ENCODE assay signal across 15 cellular contexts in genomic region chr11:57729479-57729878, GRCh38. TPM values are rescaled to one million over a fixed set of nuclear protein-coding genes. Genes with fewer than 3 reads are reported as not detected.
"Had no signal": no experiment of that assay in that cellular context is flagged by ENCODE, and none has a peak within 500 bp of the region (broad histone marks: within the 10 kb centered on the region; RNA-seq: fewer than 3 reads in every experiment).

No MANE protein-coding gene starts in this region.

- DNase-seq: activated gamma-delta T cell treated with Interleukin-2 at 50 U/mL for 16 hours; activated naive CD8-positive, alpha-beta T cell treated with anti-CD3 and anti-CD28 coated beads for 36 hours; activated T-cell treated with anti-CD3 and anti-CD28 coated beads, Interleukin-2, amount 50 U/mL, for 24 hours; brain microvascular endothelial cell; cerebellar nuclear complex; erythroblast; hippocampal formation; stimulated activated CD4-positive, alpha-beta T cell treated with anti-CD3 and anti-CD28 coated beads, Interleukin-4, amount 100 ng/mL, for 4 hours had no signal

- H3K4me1 Mint-ChIP-seq: mesothelial cell of epicardium, neural progenitor cell had no signal

- H3K36me3 Mint-ChIP-seq: mesothelial cell of epicardium had no signal

- H3K4me3 ChIP-seq: neural progenitor cell had no signal

- H3K4me3 Mint-ChIP-seq: activated naive CD8-positive, alpha-beta T cell treated with anti-CD3 and anti-CD28 coated beads for 36 hours; activated T-cell treated with anti-CD3 and anti-CD28 coated beads, Interleukin-2, amount 50 U/mL, for 24 hours; dendritic cell treated with granulocyte-macrophage colony-stimulating factor and Interleukin-4, amounts not matched to agents 40 ng/mL and 50 ng/mL, for 4 days; mesothelial cell of epicardium; neural progenitor cell had no signal

- H2AFZ ChIP-seq: neural progenitor cell, parathyroid adenoma had no signal

- H3K27me3 Mint-ChIP-seq: activated naive CD8-positive, alpha-beta T cell treated with anti-CD3 and anti-CD28 coated beads for 36 hours; activated T-cell treated with anti-CD3 and anti-CD28 coated beads, Interleukin-2, amount 50 U/mL, for 24 hours; dendritic cell treated with granulocyte-macrophage colony-stimulating factor and Interleukin-4, amounts not matched to agents 40 ng/mL and 50 ng/mL, for 4 days had no signal

- H3K9me3 Mint-ChIP-seq: activated naive CD8-positive, alpha-beta T cell treated with anti-CD3 and anti-CD28 coated beads for 36 hours; activated T-cell treated with anti-CD3 and anti-CD28 coated beads, Interleukin-2, amount 50 U/mL, for 24 hours; dendritic cell treated with granulocyte-macrophage colony-stimulating factor and Interleukin-4, amounts not matched to agents 40 ng/mL and 50 ng/mL, for 4 days; mesothelial cell of epicardium; neural progenitor cell had no signal

- H3K4me1 ChIP-seq: parathyroid adenoma had no signal

- H3K4me2 ChIP-seq: neural progenitor cell had no signal

- H3K36me3 ChIP-seq: brain microvascular endothelial cell, neural progenitor cell had no signal

- H3K27ac ChIP-seq: brain microvascular endothelial cell, parathyroid adenoma had no signal

- H3K27ac Mint-ChIP-seq: activated naive CD8-positive, alpha-beta T cell treated with anti-CD3 and anti-CD28 coated beads for 36 hours; dendritic cell treated with granulocyte-macrophage colony-stimulating factor and Interleukin-4, amounts not matched to agents 40 ng/mL and 50 ng/mL, for 4 days; mesothelial cell of epicardium; neural progenitor cell had no signal

- H3K27me3 ChIP-seq: brain microvascular endothelial cell, neural progenitor cell had no signal

- H3K9ac ChIP-seq: neural progenitor cell, parathyroid adenoma had no signal

RNA-seq across cellular contexts. Expression of gene BTBD18, which starts 22.1 kb away (rescaled TPM):
- total RNA-seq: activated naive CD8-positive, alpha-beta T cell treated with anti-CD3 and anti-CD28 coated beads for 36 hours; lower leg skin; mesothelial cell of epicardium; myocyte; skeletal muscle tissue had no signal
